Comparison of ENCODE assay signal across 1 cellular context in genomic region chr15:60493166-60493565, GRCh38.
TF ChIP-seq lines count a peak whose summit lies in the region.

No MANE protein-coding gene starts in this region.

TF ChIP-seq in HepG2, 621 proteins besides CTCF, POLR2A, EP300 and RAD21 (continued from another document and continues in another):
- TF ChIP-seq HDAC2 (CRISPR knock-in tag; IDR thresholded peaks at IDR 0.05) = no peak
- peak; percentile 69 for TF ChIP-seq TEAD3 (CRISPR knock-in tag; optimal IDR thresholded peaks at IDR 0.05; ENCODE audit: borderline replicate concordance)
- TF ChIP-seq HOXA9 (CRISPR knock-in tag; IDR thresholded peaks at IDR 0.05; ENCODE audit: borderline replicate concordance) = no peak
- TF ChIP-seq ISX (CRISPR knock-in tag; conservative IDR thresholded peaks at IDR 0.05) = no peak
- no peak for TF ChIP-seq WIZ (CRISPR knock-in tag; IDR thresholded peaks at IDR 0.05)
- no peak for TF ChIP-seq ZFP36L1 (CRISPR knock-in tag; IDR thresholded peaks at IDR 0.05)
- TF ChIP-seq KAT7 (CRISPR knock-in tag; IDR thresholded peaks at IDR 0.05; ENCODE audit: borderline replicate concordance) = no peak
- TF ChIP-seq ZNF24 (IDR thresholded peaks at IDR 0.05) = 0 out of 2 replicates have a peak, but pooled peaks have one; percentile 16
- no peak for TF ChIP-seq THRA (CRISPR knock-in tag; IDR thresholded peaks at IDR 0.05; ENCODE audit: borderline replicate concordance)
- no peak for TF ChIP-seq ZNF776 (CRISPR knock-in tag; IDR thresholded peaks at IDR 0.05)
- peak; percentile 23; the same call in 1 of the 2 replicates for TF ChIP-seq KDM6A (CRISPR knock-in tag; IDR thresholded peaks at IDR 0.05; ENCODE audit: low read depth)
- TF ChIP-seq ATF4 (CRISPR knock-in tag; IDR thresholded peaks at IDR 0.05) = peak in 1 of 2 experiments; percentile 79; a peak in 2 of 4 replicates
- TF ChIP-seq ZNF816 (CRISPR knock-in tag; IDR thresholded peaks at IDR 0.05; ENCODE audit: borderline replicate concordance) = no peak
- peak; percentile 68 for TF ChIP-seq CEBPG (CRISPR knock-in tag; IDR thresholded peaks at IDR 0.05)
- TF ChIP-seq CSRNP2 (CRISPR knock-in tag; conservative IDR thresholded peaks at IDR 0.05; ENCODE audit: low read depth) = no peak
- TF ChIP-seq ZNF564 (CRISPR knock-in tag; IDR thresholded peaks at IDR 0.05) = no peak
- TF ChIP-seq ZNF83 (CRISPR knock-in tag; IDR thresholded peaks at IDR 0.05; ENCODE audit: borderline replicate concordance) = no peak
- no peak for TF ChIP-seq ZSCAN12 (CRISPR knock-in tag; IDR thresholded peaks at IDR 0.05)
- no peak for TF ChIP-seq NFKBIZ (CRISPR knock-in tag; IDR thresholded peaks at IDR 0.05)
- TF ChIP-seq ZNF33A (CRISPR knock-in tag; IDR thresholded peaks at IDR 0.05; ENCODE audit: borderline replicate concordance) = no peak
- TF ChIP-seq ATAD3A (CRISPR knock-in tag; IDR thresholded peaks at IDR 0.05) = no peak
- no peak for TF ChIP-seq KLF15 (CRISPR knock-in tag; IDR thresholded peaks at IDR 0.05; ENCODE audit: borderline replicate concordance)
- TF ChIP-seq FLYWCH1 (CRISPR knock-in tag; IDR thresholded peaks at IDR 0.05) = no peak
- no peak for TF ChIP-seq ZSCAN9 (CRISPR knock-in tag; IDR thresholded peaks at IDR 0.05; ENCODE audit: borderline replicate concordance)
- no peak for TF ChIP-seq MTF1 (CRISPR knock-in tag; IDR thresholded peaks at IDR 0.05)
- peak; percentile 47 for TF ChIP-seq FOXP4 (CRISPR knock-in tag; IDR thresholded peaks at IDR 0.05)
- TF ChIP-seq ZFP37 (CRISPR knock-in tag; IDR thresholded peaks at IDR 0.05; ENCODE audit: borderline replicate concordance) = no peak
- no peak for TF ChIP-seq LRRFIP1 (CRISPR knock-in tag; conservative IDR thresholded peaks at IDR 0.05)
- peak; percentile 47; the same call in 1 of the 2 replicates for TF ChIP-seq ISL2 (CRISPR knock-in tag; IDR thresholded peaks at IDR 0.05)
- no peak for TF ChIP-seq ZNF337 (CRISPR knock-in tag; IDR thresholded peaks at IDR 0.05; ENCODE audit: borderline replicate concordance, low read depth)
- no peak for TF ChIP-seq TBX2 (CRISPR knock-in tag; IDR thresholded peaks at IDR 0.05; ENCODE audit: borderline replicate concordance)
- no peak for TF ChIP-seq KMT2A (CRISPR knock-in tag; IDR thresholded peaks at IDR 0.05)
- TF ChIP-seq PRDM10 (CRISPR knock-in tag; IDR thresholded peaks at IDR 0.05; ENCODE audit: low read depth) = no peak
- no peak for TF ChIP-seq ZNF407 (CRISPR knock-in tag; IDR thresholded peaks at IDR 0.05; ENCODE audit: not compliant biosample characterization)
- TF ChIP-seq HMG20A (CRISPR knock-in tag; IDR thresholded peaks at IDR 0.05; ENCODE audit: borderline replicate concordance) = peak; percentile 39; the same call in 1 of the 2 replicates
- peak; percentile 86 for TF ChIP-seq FOXA3 (CRISPR knock-in tag; IDR thresholded peaks at IDR 0.05)
- TF ChIP-seq ADNP (CRISPR knock-in tag; IDR thresholded peaks at IDR 0.05) = no peak
- no peak for TF ChIP-seq GMEB1 (CRISPR knock-in tag; IDR thresholded peaks at IDR 0.05; ENCODE audit: borderline replicate concordance)
